ENCODE assay signal across 13 cellular contexts in genomic region chr3:152769523-152769922, GRCh38.
DNase-seq lines count a peak whose midpoint lies in the region; ATAC-seq, FAIRE-seq and TF ChIP-seq lines count a peak whose summit lies in the region.
"Had no signal": no experiment of that assay in that cellular context is flagged by ENCODE, and none has a peak within 500 bp of the region (broad histone marks: within the 10 kb centered on the region; RNA-seq: fewer than 3 reads in every experiment).

No MANE protein-coding gene starts in this region.

- no peak overlapping the region for H3K9ac ChIP-seq in SK-N-SH
- H3K9ac ChIP-seq: parathyroid adenoma had no signal

- TF ChIP-seq CTCF in D721Med (IDR thresholded peaks at IDR 0.05; ENCODE audit: insufficient read depth, missing control alignments): no peak
- TF ChIP-seq CTCF in SK-N-SH (IDR thresholded peaks at IDR 0.05): no peak

- no peak for TF ChIP-seq EP300 in SK-N-SH (IDR thresholded peaks at IDR 0.05; ENCODE audit: borderline replicate concordance in 1 of 2, low read depth in 1 of 2, low read length in 1 of 2)

- POLR2A ChIA-PET in SK-N-SH (lab: Yijun Ruan, JAX): no interaction called here

- no peak overlapping the region for H3K27ac ChIP-seq in SK-N-SH (ENCODE audit: low read depth in 2 of 2, low read length in 1 of 2)
- H3K27ac ChIP-seq: brain microvascular endothelial cell, parathyroid adenoma had no signal

- H3K27me3 ChIP-seq in SK-N-SH (ENCODE audit: insufficient read depth): no peaks in the 10 kb centered on the region
- H3K27me3 ChIP-seq: brain microvascular endothelial cell had no signal

- peak; percentile 68 for FAIRE-seq in D721Med (lab: Jason Lieb, UNC)
- no peak for FAIRE-seq in HTR-8/SVneo (lab: Jason Lieb, UNC)
- FAIRE-seq: urothelium cell line had no signal

- no peak for TF ChIP-seq RAD21 in SK-N-SH (IDR thresholded peaks at IDR 0.05; ENCODE audit: low read length)

- H3K9me2 ChIP-seq in SK-N-SH: no peaks in the 10 kb centered on the region

- no peaks in the 10 kb centered on the region for H3K4me1 ChIP-seq in SK-N-SH (ENCODE audit: control insufficient read depth in 1 of 2, insufficient read depth in 2 of 2, low read depth in 1 of 2, low read length in 1 of 2)
- H3K4me1 ChIP-seq: parathyroid adenoma had no signal

- H4K20me1 ChIP-seq in SK-N-SH (ENCODE audit: insufficient read depth): no peaks in the 10 kb centered on the region

- no peak for DNase-seq in D721Med (ENCODE audit: insufficient read length, low spot score)
- peak; percentile 50 for DNase-seq in OCI-M1 (lab: John Stamatoyannopoulos, UW)
- DNase-seq in SK-N-SH: no peak
- no peak for DNase-seq in amniotic stem cell (lab: John Stamatoyannopoulos, UW)
- DNase-seq in HTR-8/SVneo (ENCODE audit: insufficient read length, low spot score): no peak
- DNase-seq in hypothalamus (lab: John Stamatoyannopoulos, UW): no peak
- DNase-seq: brain microvascular endothelial cell; NK-92 treated with Interleukin-12 subunit alpha and Interleukin-12 subunit beta, amount 100 ng/mL, for 24 hours had no signal

- no peak overlapping the region for H2AFZ ChIP-seq in SK-N-SH (ENCODE audit: low read depth)
- H2AFZ ChIP-seq: parathyroid adenoma had no signal

- H3K4me3 ChIP-seq in SK-N-SH (ENCODE audit: low read depth in 2 of 2, low read length in 1 of 2): no peak overlapping the region

- no peaks in the 10 kb centered on the region for H3K9me3 ChIP-seq in SK-N-SH

- CTCF ChIA-PET in SK-N-SH (lab: Yijun Ruan, JAX): interaction anchor here (1.2 kb wide), 1 partner anchor 297 kb away, joined by 4 read pairs; no protein-coding TSS in a partner anchor

- H3K4me2 ChIP-seq in SK-N-SH: no peak overlapping the region

- H3K79me2 ChIP-seq in SK-N-SH (ENCODE audit: insufficient read depth): no peaks in the 10 kb centered on the region
- H3K79me2 ChIP-seq: parathyroid adenoma had no signal

- no peaks in the 10 kb centered on the region for H3K36me3 ChIP-seq in SK-N-SH (replicated peaks in 1 of 2; ENCODE audit: control insufficient read depth in 1 of 2, insufficient read depth in 2 of 2, low read length in 1 of 2)
- H3K36me3 ChIP-seq: brain microvascular endothelial cell had no signal

- no peaks in the 10 kb centered on the region for H3F3A ChIP-seq in SK-N-SH (replicated peaks; ENCODE audit: insufficient read depth)

- ATAC-seq in GM19025 (IDR thresholded peaks at IDR 0.05; ENCODE audit: low read depth, unreplicated experiment) (peak; percentile 82), HG02884 (IDR thresholded peaks at IDR 0.05; ENCODE audit: unreplicated experiment) (peak; percentile 76)
- ATAC-seq: HCT116 had no signal

TF ChIP-seq in SK-N-SH, 30 proteins besides CTCF, POLR2A, EP300 and RAD21:
- TF ChIP-seq TEAD4 (IDR thresholded peaks at IDR 0.05; ENCODE audit: borderline replicate concordance, insufficient read depth) (no peak), PBX3 (IDR thresholded peaks at IDR 0.05) (no peak), TCF12 (IDR thresholded peaks at IDR 0.05) (no peak), MAX (IDR thresholded peaks at IDR 0.05; ENCODE audit: low read depth) (no peak), NRF1 (IDR thresholded peaks at IDR 0.05; ENCODE audit: low read depth, low read length) (no peak)
